Comparison of ENCODE assay signal across 1 cellular context in the genomic region with DNA sequence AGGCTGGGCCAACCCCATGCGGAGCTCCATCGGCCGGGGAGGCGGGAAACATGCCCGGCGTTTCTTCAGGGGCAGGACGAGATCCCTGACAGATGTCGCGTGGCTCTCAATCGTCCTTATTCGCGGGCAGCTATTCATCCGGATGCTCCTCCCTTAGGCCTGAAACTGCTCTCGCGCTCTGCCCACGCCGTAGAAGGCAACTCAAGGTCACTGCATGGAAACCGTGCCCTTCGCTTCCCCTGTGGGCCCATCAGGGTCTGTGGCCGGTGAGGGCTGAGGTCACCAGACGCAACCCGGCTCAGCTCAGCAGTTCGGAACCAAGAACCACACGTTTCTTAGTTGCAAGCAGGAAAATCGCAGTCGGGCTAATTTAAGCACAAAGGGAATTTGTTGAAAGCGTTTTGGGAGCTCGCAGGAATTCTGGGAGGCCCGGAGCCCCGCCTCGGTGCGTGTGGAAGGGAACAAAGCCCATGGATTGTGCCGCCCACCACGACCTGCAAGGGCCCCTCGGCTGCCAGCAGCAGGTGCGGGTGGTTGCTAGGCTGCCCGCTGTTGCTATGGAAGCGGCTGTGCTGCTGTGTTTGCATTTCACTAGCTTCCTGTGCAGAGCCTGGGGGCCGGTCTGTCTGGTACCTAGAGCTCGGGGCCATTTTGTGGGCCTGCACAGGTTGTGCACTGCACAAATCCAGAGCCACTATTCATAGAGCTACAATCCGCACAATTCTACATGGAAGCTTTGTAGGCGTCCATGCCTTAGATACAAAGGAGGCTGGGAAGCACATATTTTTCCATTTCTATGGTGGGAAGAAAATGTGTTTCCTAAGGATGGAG.
A peak's percentile ranks its signal among the peaks of the same experiment; 100 is the strongest.
TF ChIP-seq lines count a peak whose summit lies in the region.

No MANE protein-coding gene starts in this region.

TF ChIP-seq in HepG2, 621 proteins besides CTCF, POLR2A, EP300 and RAD21 (continued from another document and continues in another):
- TF ChIP-seq, protein P1, sequence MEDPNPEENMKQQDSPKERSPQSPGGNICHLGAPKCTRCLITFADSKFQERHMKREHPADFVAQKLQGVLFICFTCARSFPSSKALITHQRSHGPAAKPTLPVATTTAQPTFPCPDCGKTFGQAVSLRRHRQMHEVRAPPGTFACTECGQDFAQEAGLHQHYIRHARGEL (CRISPR knock-in tag; IDR thresholded peaks at IDR 0.05): no peak
- peak; percentile 58; the same call in 1 of the 2 replicates for TF ChIP-seq ZNF350 (CRISPR knock-in tag; IDR thresholded peaks at IDR 0.05; ENCODE audit: borderline replicate concordance, low read depth)
- peak; percentile 62; the same call in 1 of the 2 replicates for TF ChIP-seq CHD4 (IDR thresholded peaks at IDR 0.05; ENCODE audit: borderline replicate concordance, low read length)
- no peak for TF ChIP-seq ZNF17 (CRISPR knock-in tag; IDR thresholded peaks at IDR 0.05)
- no peak for TF ChIP-seq KAT2B (IDR thresholded peaks at IDR 0.05; ENCODE audit: borderline replicate concordance, low read depth, low read length)
- TF ChIP-seq ZSCAN31 (CRISPR knock-in tag; IDR thresholded peaks at IDR 0.05; ENCODE audit: low read depth): 0 out of 2 replicates have a peak, but pooled peaks have one; percentile 51
- TF ChIP-seq ZMYM3 (CRISPR knock-in tag; IDR thresholded peaks at IDR 0.05): peak; percentile 95
- TF ChIP-seq, protein P2, sequence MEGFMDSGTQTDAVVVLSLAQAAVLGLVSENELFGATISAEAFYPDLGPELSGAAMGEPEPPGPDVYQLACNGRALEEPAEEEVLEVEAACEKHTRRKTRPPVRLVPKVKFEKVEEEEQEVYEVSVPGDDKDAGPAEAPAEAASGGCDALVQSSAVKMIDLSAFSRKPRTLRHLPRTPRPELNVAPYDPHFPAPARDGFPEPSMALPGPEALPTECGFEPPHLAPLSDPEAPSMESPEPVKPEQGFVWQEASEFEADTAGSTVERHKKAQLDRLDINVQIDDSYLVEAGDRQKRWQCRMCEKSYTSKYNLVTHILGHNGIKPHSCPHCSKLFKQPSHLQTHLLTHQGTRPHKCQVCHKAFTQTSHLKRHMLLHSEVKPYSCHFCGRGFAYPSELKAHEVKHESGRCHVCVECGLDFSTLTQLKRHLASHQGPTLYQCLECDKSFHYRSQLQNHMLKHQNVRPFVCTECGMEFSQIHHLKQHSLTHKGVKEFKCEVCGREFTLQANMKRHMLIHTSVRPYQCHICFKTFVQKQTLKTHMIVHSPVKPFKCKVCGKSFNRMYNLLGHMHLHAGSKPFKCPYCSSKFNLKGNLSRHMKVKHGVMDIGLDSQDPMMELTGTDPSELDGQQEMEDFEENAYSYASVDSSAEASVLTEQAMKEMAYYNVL (CRISPR knock-in tag; IDR thresholded peaks at IDR 0.05; ENCODE audit: borderline replicate concordance): no peak
- no peak for TF ChIP-seq ZNF850 (CRISPR knock-in tag; conservative IDR thresholded peaks at IDR 0.05)
- TF ChIP-seq, protein P3, sequence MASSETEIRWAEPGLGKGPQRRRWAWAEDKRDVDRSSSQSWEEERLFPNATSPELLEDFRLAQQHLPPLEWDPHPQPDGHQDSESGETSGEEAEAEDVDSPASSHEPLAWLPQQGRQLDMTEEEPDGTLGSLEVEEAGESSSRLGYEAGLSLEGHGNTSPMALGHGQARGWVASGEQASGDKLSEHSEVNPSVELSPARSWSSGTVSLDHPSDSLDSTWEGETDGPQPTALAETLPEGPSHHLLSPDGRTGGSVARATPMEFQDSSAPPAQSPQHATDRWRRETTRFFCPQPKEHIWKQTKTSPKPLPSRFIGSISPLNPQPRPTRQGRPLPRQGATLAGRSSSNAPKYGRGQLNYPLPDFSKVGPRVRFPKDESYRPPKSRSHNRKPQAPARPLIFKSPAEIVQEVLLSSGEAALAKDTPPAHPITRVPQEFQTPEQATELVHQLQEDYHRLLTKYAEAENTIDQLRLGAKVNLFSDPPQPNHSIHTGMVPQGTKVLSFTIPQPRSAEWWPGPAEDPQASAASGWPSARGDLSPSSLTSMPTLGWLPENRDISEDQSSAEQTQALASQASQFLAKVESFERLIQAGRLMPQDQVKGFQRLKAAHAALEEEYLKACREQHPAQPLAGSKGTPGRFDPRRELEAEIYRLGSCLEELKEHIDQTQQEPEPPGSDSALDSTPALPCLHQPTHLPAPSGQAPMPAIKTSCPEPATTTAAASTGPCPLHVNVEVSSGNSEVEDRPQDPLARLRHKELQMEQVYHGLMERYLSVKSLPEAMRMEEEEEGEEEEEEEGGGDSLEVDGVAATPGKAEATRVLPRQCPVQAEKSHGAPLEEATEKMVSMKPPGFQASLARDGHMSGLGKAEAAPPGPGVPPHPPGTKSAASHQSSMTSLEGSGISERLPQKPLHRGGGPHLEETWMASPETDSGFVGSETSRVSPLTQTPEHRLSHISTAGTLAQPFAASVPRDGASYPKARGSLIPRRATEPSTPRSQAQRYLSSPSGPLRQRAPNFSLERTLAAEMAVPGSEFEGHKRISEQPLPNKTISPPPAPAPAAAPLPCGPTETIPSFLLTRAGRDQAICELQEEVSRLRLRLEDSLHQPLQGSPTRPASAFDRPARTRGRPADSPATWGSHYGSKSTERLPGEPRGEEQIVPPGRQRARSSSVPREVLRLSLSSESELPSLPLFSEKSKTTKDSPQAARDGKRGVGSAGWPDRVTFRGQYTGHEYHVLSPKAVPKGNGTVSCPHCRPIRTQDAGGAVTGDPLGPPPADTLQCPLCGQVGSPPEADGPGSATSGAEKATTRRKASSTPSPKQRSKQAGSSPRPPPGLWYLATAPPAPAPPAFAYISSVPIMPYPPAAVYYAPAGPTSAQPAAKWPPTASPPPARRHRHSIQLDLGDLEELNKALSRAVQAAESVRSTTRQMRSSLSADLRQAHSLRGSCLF (CRISPR knock-in tag; IDR thresholded peaks at IDR 0.05; ENCODE audit: borderline replicate concordance): no peak
- peak; percentile 62; the same call in 1 of the 2 replicates for TF ChIP-seq FOXK1 (CRISPR knock-in tag; IDR thresholded peaks at IDR 0.05; ENCODE audit: borderline replicate concordance, low read depth)
- no peak for TF ChIP-seq ZSCAN30 (CRISPR knock-in tag; IDR thresholded peaks at IDR 0.05)
- TF ChIP-seq ZNF296 (CRISPR knock-in tag; conservative IDR thresholded peaks at IDR 0.05): no peak
- TF ChIP-seq, protein P4, sequence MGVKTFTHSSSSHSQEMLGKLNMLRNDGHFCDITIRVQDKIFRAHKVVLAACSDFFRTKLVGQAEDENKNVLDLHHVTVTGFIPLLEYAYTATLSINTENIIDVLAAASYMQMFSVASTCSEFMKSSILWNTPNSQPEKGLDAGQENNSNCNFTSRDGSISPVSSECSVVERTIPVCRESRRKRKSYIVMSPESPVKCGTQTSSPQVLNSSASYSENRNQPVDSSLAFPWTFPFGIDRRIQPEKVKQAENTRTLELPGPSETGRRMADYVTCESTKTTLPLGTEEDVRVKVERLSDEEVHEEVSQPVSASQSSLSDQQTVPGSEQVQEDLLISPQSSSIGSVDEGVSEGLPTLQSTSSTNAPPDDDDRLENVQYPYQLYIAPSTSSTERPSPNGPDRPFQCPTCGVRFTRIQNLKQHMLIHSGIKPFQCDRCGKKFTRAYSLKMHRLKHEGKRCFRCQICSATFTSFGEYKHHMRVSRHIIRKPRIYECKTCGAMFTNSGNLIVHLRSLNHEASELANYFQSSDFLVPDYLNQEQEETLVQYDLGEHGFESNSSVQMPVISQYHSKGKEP (CRISPR knock-in tag; IDR thresholded peaks at IDR 0.05): no peak
- TF ChIP-seq SETDB1 (CRISPR knock-in tag; IDR thresholded peaks at IDR 0.05; ENCODE audit: borderline replicate concordance): no peak
- TF ChIP-seq RXRB (CRISPR knock-in tag; IDR thresholded peaks at IDR 0.05; ENCODE audit: borderline replicate concordance): peak; percentile 41; the same call in 1 of the 2 replicates
- TF ChIP-seq, protein P5, sequence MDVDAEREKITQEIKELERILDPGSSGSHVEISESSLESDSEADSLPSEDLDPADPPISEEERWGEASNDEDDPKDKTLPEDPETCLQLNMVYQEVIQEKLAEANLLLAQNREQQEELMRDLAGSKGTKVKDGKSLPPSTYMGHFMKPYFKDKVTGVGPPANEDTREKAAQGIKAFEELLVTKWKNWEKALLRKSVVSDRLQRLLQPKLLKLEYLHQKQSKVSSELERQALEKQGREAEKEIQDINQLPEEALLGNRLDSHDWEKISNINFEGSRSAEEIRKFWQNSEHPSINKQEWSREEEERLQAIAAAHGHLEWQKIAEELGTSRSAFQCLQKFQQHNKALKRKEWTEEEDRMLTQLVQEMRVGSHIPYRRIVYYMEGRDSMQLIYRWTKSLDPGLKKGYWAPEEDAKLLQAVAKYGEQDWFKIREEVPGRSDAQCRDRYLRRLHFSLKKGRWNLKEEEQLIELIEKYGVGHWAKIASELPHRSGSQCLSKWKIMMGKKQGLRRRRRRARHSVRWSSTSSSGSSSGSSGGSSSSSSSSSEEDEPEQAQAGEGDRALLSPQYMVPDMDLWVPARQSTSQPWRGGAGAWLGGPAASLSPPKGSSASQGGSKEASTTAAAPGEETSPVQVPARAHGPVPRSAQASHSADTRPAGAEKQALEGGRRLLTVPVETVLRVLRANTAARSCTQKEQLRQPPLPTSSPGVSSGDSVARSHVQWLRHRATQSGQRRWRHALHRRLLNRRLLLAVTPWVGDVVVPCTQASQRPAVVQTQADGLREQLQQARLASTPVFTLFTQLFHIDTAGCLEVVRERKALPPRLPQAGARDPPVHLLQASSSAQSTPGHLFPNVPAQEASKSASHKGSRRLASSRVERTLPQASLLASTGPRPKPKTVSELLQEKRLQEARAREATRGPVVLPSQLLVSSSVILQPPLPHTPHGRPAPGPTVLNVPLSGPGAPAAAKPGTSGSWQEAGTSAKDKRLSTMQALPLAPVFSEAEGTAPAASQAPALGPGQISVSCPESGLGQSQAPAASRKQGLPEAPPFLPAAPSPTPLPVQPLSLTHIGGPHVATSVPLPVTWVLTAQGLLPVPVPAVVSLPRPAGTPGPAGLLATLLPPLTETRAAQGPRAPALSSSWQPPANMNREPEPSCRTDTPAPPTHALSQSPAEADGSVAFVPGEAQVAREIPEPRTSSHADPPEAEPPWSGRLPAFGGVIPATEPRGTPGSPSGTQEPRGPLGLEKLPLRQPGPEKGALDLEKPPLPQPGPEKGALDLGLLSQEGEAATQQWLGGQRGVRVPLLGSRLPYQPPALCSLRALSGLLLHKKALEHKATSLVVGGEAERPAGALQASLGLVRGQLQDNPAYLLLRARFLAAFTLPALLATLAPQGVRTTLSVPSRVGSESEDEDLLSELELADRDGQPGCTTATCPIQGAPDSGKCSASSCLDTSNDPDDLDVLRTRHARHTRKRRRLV (CRISPR knock-in tag; IDR thresholded peaks at IDR 0.05): 0 out of 2 replicates have a peak, but pooled peaks have one; percentile 44
- TF ChIP-seq CBFB (CRISPR knock-in tag; IDR thresholded peaks at IDR 0.05): no peak; the same call in 1 of the 2 replicates
- TF ChIP-seq ZNF235 (CRISPR knock-in tag; IDR thresholded peaks at IDR 0.05; ENCODE audit: borderline replicate concordance): no peak
- peak; percentile 94 for TF ChIP-seq RFX1 (IDR thresholded peaks at IDR 0.05)
- TF ChIP-seq, protein P6, sequence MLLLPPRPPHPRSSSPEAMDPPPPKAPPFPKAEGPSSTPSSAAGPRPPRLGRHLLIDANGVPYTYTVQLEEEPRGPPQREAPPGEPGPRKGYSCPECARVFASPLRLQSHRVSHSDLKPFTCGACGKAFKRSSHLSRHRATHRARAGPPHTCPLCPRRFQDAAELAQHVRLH (CRISPR knock-in tag; IDR thresholded peaks at IDR 0.05; ENCODE audit: borderline replicate concordance, low read depth): peak; percentile 49; the same call in 1 of the 2 replicates
- TF ChIP-seq, protein P7, sequence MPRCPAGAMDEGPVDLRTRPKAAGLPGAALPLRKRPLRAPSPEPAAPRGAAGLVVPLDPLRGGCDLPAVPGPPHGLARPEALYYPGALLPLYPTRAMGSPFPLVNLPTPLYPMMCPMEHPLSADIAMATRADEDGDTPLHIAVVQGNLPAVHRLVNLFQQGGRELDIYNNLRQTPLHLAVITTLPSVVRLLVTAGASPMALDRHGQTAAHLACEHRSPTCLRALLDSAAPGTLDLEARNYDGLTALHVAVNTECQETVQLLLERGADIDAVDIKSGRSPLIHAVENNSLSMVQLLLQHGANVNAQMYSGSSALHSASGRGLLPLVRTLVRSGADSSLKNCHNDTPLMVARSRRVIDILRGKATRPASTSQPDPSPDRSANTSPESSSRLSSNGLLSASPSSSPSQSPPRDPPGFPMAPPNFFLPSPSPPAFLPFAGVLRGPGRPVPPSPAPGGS (CRISPR knock-in tag; IDR thresholded peaks at IDR 0.05): 0 out of 2 replicates have a peak, but pooled peaks have one; percentile 24
- TF ChIP-seq ZNF781 (CRISPR knock-in tag; IDR thresholded peaks at IDR 0.05; ENCODE audit: borderline replicate concordance, not compliant biosample characterization): no peak
- TF ChIP-seq, protein P8, sequence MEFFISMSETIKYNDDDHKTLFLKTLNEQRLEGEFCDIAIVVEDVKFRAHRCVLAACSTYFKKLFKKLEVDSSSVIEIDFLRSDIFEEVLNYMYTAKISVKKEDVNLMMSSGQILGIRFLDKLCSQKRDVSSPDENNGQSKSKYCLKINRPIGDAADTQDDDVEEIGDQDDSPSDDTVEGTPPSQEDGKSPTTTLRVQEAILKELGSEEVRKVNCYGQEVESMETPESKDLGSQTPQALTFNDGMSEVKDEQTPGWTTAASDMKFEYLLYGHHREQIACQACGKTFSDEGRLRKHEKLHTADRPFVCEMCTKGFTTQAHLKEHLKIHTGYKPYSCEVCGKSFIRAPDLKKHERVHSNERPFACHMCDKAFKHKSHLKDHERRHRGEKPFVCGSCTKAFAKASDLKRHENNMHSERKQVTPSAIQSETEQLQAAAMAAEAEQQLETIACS (CRISPR knock-in tag; IDR thresholded peaks at IDR 0.05): no peak
- TF ChIP-seq NR2F2 (IDR thresholded peaks at IDR 0.05; ENCODE audit: borderline replicate concordance, low read depth): no peak
- TF ChIP-seq FOXO1 (CRISPR knock-in tag; IDR thresholded peaks at IDR 0.05): no peak
- TF ChIP-seq SP5 (CRISPR knock-in tag; IDR thresholded peaks at IDR 0.05; ENCODE audit: borderline replicate concordance, low read depth): no peak; the same call in 1 of the 2 replicates
- no peak; the same call in 1 of the 2 replicates for TF ChIP-seq FLYWCH1 (CRISPR knock-in tag; IDR thresholded peaks at IDR 0.05)
- no peak for TF ChIP-seq SOX13 (IDR thresholded peaks at IDR 0.05)
- TF ChIP-seq SOX13 (CRISPR knock-in tag; conservative IDR thresholded peaks at IDR 0.05 in 1 of 2, IDR thresholded peaks at IDR 0.05 in 1 of 2): peak in 1 of 2 experiments; percentile 64; a peak in 2 of 4 replicates
- TF ChIP-seq PHF8 (CRISPR knock-in tag; IDR thresholded peaks at IDR 0.05): peak; percentile 43; the same call in 1 of the 2 replicates
- 0 out of 2 replicates have a peak, but pooled peaks have one; percentile 25 for TF ChIP-seq SRY (CRISPR knock-in tag; IDR thresholded peaks at IDR 0.05)
- no peak; the same call in 1 of the 2 replicates for TF ChIP-seq ZNF598 (CRISPR knock-in tag; IDR thresholded peaks at IDR 0.05; ENCODE audit: borderline replicate concordance)
- TF ChIP-seq, protein P9, sequence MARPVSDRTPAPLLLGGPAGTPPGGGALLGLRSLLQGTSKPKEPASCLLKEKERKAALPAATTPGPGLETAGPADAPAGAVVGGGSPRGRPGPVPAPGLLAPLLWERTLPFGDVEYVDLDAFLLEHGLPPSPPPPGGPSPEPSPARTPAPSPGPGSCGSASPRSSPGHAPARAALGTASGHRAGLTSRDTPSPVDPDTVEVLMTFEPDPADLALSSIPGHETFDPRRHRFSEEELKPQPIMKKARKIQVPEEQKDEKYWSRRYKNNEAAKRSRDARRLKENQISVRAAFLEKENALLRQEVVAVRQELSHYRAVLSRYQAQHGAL (CRISPR knock-in tag; IDR thresholded peaks at IDR 0.05; ENCODE audit: not compliant biosample characterization): no peak
